ENCODE assay signal across 8 cellular contexts in genomic region chr22:42895087-42895486, GRCh38. TPM values are rescaled to one million over a fixed set of nuclear protein-coding genes. Genes with fewer than 3 reads are reported as not detected.
DNase-seq lines count a peak whose midpoint lies in the region; ATAC-seq and TF ChIP-seq lines count a peak whose summit lies in the region.

No MANE protein-coding gene starts in this region.

- no peaks in the 10 kb centered on the region for H3K9me3 ChIP-seq in prostate gland

- no peaks in the 10 kb centered on the region for H3K27me3 Mint-ChIP-seq in activated T-helper 17 cell treated with anti-CD3 and anti-CD28 coated beads, Interleukin-2, amount 50 U/mL, for 72 hours
- no peaks in the 10 kb centered on the region for H3K27me3 Mint-ChIP-seq in natural killer cell treated with Interleukin-12 subunit alpha and Interleukin-12 subunit beta and Interleukin-15 and Interleukin-18, amount 100 ng/mL, for 72 hours

- 46% methylated on average over 7 of the region's 7 CpGs for WGBS in prostate gland

- peaks cover 11% of the 10 kb centered on the region for H3K4me1 ChIP-seq in prostate gland (replicated peaks)

- no peaks in the 10 kb centered on the region for H3K9me3 Mint-ChIP-seq in activated T-helper 17 cell treated with anti-CD3 and anti-CD28 coated beads, Interleukin-2, amount 50 U/mL, for 72 hours
- no peaks in the 10 kb centered on the region for H3K9me3 Mint-ChIP-seq in natural killer cell treated with Interleukin-12 subunit alpha and Interleukin-12 subunit beta and Interleukin-15 and Interleukin-18, amount 100 ng/mL, for 72 hours

- no peaks in the 10 kb centered on the region for H3K36me3 ChIP-seq in prostate gland

- TF ChIP-seq CTCF in prostate gland (IDR thresholded peaks at IDR 0.05): no peak

- DNase-seq in G401 (ENCODE audit: low spot score): peak; percentile 59
- DNase-seq in natural killer cell treated with Interleukin-12 subunit alpha and Interleukin-12 subunit beta and Interleukin-15 and Interleukin-18, amount 100 ng/mL, for 72 hours (ENCODE audit: low spot score): peak; percentile 75
- DNase-seq in GOT3 (lab: John Stamatoyannopoulos, UW): no peak
- DNase-seq in dermis blood vessel endothelial cell: no peak
- DNase-seq in prostate gland (ENCODE audit: low spot score): no peak

- peak overlapping the region; percentile 78 for H3K27ac Mint-ChIP-seq in activated T-helper 17 cell treated with anti-CD3 and anti-CD28 coated beads, Interleukin-2, amount 50 U/mL, for 72 hours
- peak overlapping the region; percentile 88 to 90 for H3K27ac Mint-ChIP-seq in natural killer cell treated with Interleukin-12 subunit alpha and Interleukin-12 subunit beta and Interleukin-15 and Interleukin-18, amount 100 ng/mL, for 72 hours

- ATAC-seq in GM21390 (IDR thresholded peaks at IDR 0.05; ENCODE audit: unreplicated experiment) (peak; percentile 45), GM18868 (IDR thresholded peaks at IDR 0.05; ENCODE audit: unreplicated experiment) (no peak)
- ATAC-seq in activated T-helper 17 cell treated with anti-CD3 and anti-CD28 coated beads, Interleukin-2, amount 50 U/mL, for 72 hours (replicated peaks): peak; percentile 91
- peak; percentile 86 to 91 for ATAC-seq in natural killer cell treated with Interleukin-12 subunit alpha and Interleukin-12 subunit beta and Interleukin-15 and Interleukin-18, amount 100 ng/mL, for 72 hours

- in situ Hi-C loops in G401 (cut with HindIII; ENCODE audit: low sequenced_read_pairs): no loop called here

- no peak overlapping the region for H3K4me3 ChIP-seq in prostate gland

- no peaks in the 10 kb centered on the region for H3K27me3 ChIP-seq in prostate gland (replicated peaks; ENCODE audit: insufficient read depth)

- intact Hi-C loops in prostate gland (cut with DNase I): no loop called here

- no peak for TF ChIP-seq POLR2A in prostate gland (IDR thresholded peaks at IDR 0.05)

- no peak overlapping the region for H3K27ac ChIP-seq in prostate gland

- H3K36me3 Mint-ChIP-seq in activated T-helper 17 cell treated with anti-CD3 and anti-CD28 coated beads, Interleukin-2, amount 50 U/mL, for 72 hours (ENCODE audit: low read depth): peaks cover 9% of the 10 kb centered on the region
- no peaks in the 10 kb centered on the region for H3K36me3 Mint-ChIP-seq in natural killer cell treated with Interleukin-12 subunit alpha and Interleukin-12 subunit beta and Interleukin-15 and Interleukin-18, amount 100 ng/mL, for 72 hours

- H3K4me1 Mint-ChIP-seq in activated T-helper 17 cell treated with anti-CD3 and anti-CD28 coated beads, Interleukin-2, amount 50 U/mL, for 72 hours: peaks cover 16% of the 10 kb centered on the region
- peaks cover 41 to 63% of the 10 kb centered on the region in 2 donors for H3K4me1 Mint-ChIP-seq in natural killer cell treated with Interleukin-12 subunit alpha and Interleukin-12 subunit beta and Interleukin-15 and Interleukin-18, amount 100 ng/mL, for 72 hours (ENCODE audit: low read depth in 2 of 2)

- peak overlapping the region; percentile 57 for H3K4me3 Mint-ChIP-seq in activated T-helper 17 cell treated with anti-CD3 and anti-CD28 coated beads, Interleukin-2, amount 50 U/mL, for 72 hours
- H3K4me3 Mint-ChIP-seq in natural killer cell treated with Interleukin-12 subunit alpha and Interleukin-12 subunit beta and Interleukin-15 and Interleukin-18, amount 100 ng/mL, for 72 hours: peak overlapping the region; percentile 81

RNA-seq across cellular contexts. Expression of gene ARFGAP3, which starts 38.0 kb away (rescaled TPM):
- total RNA-seq in G401 (2014; rRNA removed; shearing (Covaris generic)): 15.1 and 20.5 TPM in 2 replicates
- 10 to 100 TPM; 32.0 to 32.8 TPM for total RNA-seq in activated T-helper 17 cell treated with anti-CD3 and anti-CD28 coated beads, Interleukin-2, amount 50 U/mL, for 72 hours
- total RNA-seq in natural killer cell treated with Interleukin-12 subunit alpha and Interleukin-12 subunit beta and Interleukin-15 and Interleukin-18, amount 100 ng/mL, for 72 hours: 10 to 100 TPM; 28.3 to 50.4 TPM
- total RNA-seq in dermis blood vessel endothelial cell (67.5 and 74.2 TPM in 2 replicates), prostate gland (100 to 1,000 TPM in 1 of 2 donors, 10 to 100 TPM in 1; 92.9 to 127 TPM)

Comparison
In these comparisons a context has a peak if more than half of its experiments do, and no peak if none do; other contexts are left out.
1. DNase-seq: peak in G401 (single experiment) and natural killer cell treated with Interleukin-12 subunit alpha and Interleukin-12 subunit beta and Interleukin-15 and Interleukin-18, amount 100 ng/mL, for 72 hours (single experiment); none in GOT3 (single experiment), dermis blood vessel endothelial cell (single experiment) and prostate gland (single experiment).